In genomic region chr6:8086755-8087306, GRCh38 we compare ENCODE assay signal across 1 cellular context.
A peak's percentile ranks its signal among the peaks of the same experiment; 100 is the strongest.
TF ChIP-seq lines count a peak whose summit lies in the region.

No MANE protein-coding gene starts in this region.

TF ChIP-seq in K562, 482 proteins besides CTCF, POLR2A, EP300 and RAD21:
- peak; percentile 33; the same call in 1 of the 2 replicates for TF ChIP-seq SUPT5H (IDR thresholded peaks at IDR 0.05)
- no peak for TF ChIP-seq CBX1 (IDR thresholded peaks at IDR 0.05; ENCODE audit: low read depth)
- no peak for TF ChIP-seq HMG20B (CRISPR knock-in tag; IDR thresholded peaks at IDR 0.05)
- no peak for TF ChIP-seq MYC (IDR thresholded peaks at IDR 0.05; ENCODE audit: low read depth, low read length)
- TF ChIP-seq MYC (CRISPR knock-in tag; IDR thresholded peaks at IDR 0.05; ENCODE audit: borderline replicate concordance, low read depth), result no peak
- no peak for TF ChIP-seq HNRNPLL (IDR thresholded peaks at IDR 0.05; ENCODE audit: low read depth, low read length, poor library complexity, severe bottlenecking)
- no peak for TF ChIP-seq TFAP4 (CRISPR knock-in tag; IDR thresholded peaks at IDR 0.05; ENCODE audit: borderline replicate concordance)
- no peak for TF ChIP-seq JUN (IDR thresholded peaks at IDR 0.05; ENCODE audit: borderline replicate concordance, low read depth, low read length)
- no peak for TF ChIP-seq JUN (CRISPR knock-in tag; IDR thresholded peaks at IDR 0.05; ENCODE audit: borderline replicate concordance)
- TF ChIP-seq USF1 (CRISPR knock-in tag; IDR thresholded peaks at IDR 0.05), result no peak
- TF ChIP-seq POLR2B (IDR thresholded peaks at IDR 0.05; ENCODE audit: low read depth, partially characterized antibody), result peak; percentile 37
- TF ChIP-seq ZNF655 (CRISPR knock-in tag; IDR thresholded peaks at IDR 0.05), result no peak
- no peak for TF ChIP-seq PREB (CRISPR knock-in tag; IDR thresholded peaks at IDR 0.05)
- TF ChIP-seq NFXL1 (CRISPR knock-in tag; IDR thresholded peaks at IDR 0.05), result no peak
- TF ChIP-seq CAMTA2 (CRISPR knock-in tag; conservative IDR thresholded peaks at IDR 0.05), result no peak
- TF ChIP-seq, protein P1, sequence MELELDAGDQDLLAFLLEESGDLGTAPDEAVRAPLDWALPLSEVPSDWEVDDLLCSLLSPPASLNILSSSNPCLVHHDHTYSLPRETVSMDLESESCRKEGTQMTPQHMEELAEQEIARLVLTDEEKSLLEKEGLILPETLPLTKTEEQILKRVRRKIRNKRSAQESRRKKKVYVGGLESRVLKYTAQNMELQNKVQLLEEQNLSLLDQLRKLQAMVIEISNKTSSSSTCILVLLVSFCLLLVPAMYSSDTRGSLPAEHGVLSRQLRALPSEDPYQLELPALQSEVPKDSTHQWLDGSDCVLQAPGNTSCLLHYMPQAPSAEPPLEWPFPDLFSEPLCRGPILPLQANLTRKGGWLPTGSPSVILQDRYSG (tag; conservative IDR thresholded peaks at IDR 0.05; ENCODE audit: low read depth), result no peak
